In the genomic region with DNA sequence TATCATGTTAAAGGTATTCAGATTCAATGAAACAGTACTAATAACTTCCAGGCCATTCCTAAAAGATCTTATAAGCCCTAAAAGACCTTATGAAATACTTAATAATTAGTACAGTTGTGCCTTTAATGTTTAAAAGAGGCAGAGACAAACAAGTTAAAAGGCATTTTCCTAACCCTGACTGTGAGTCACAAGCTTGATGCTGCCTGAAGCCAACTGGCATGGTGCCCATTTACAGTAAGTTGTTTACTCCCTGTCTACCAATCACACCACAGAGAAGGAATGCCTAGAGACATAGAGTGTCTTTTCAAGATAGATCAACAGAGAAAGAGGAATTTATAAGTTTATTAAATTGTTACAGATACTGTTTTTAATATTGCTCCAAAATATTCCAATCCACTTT, we compare ENCODE assay signal across 8 cellular contexts.
DNase-seq lines count a peak whose midpoint lies in the region; ATAC-seq and TF ChIP-seq lines count a peak whose summit lies in the region.

No MANE protein-coding gene starts in this region.

- H3K4me3 ChIP-seq in foreskin fibroblast (ENCODE audit: low read depth in 1 of 2, low read length in 2 of 2) (no peak overlapping the region), retinal pigment epithelial cell (ENCODE audit: low read length) (no peak overlapping the region)

- ATAC-seq in HG03097 (IDR thresholded peaks at IDR 0.05; ENCODE audit: low FRiP score, unreplicated experiment) (no peak), HG03565 (IDR thresholded peaks at IDR 0.05; ENCODE audit: unreplicated experiment) (no peak)

- TF ChIP-seq CTCF in foreskin fibroblast (IDR thresholded peaks at IDR 0.05; ENCODE audit: low read depth, low read length) (no peak), retinal pigment epithelial cell (conservative IDR thresholded peaks at IDR 0.05; ENCODE audit: low read depth, low read length) (no peak)

- DNase-seq in SIG-M5 treated with dmso at 0.1 percent for 504 hours (lab: John Stamatoyannopoulos, UW; ENCODE audit: unreplicated experiment) = peak; percentile 62
- no peak for DNase-seq in SIG-M5 (lab: John Stamatoyannopoulos, UW)
- DNase-seq in NCI-H2196 (lab: John Stamatoyannopoulos, UW; ENCODE audit: unreplicated experiment) = peak; percentile 83
- DNase-seq in activated T-cell treated with anti-CD3 and anti-CD28 coated beads, Interleukin-2, amount 50 U/mL, for 1 hour = peak; percentile 39
- peak; percentile 86 to 94 for DNase-seq in foreskin fibroblast
- DNase-seq in retinal pigment epithelial cell (ENCODE audit: low read depth) = peak; percentile 96
